ENCODE assay signal across 26 cellular contexts in genomic region chr1:170296642-170297041, GRCh38.
DNase-seq lines count a peak whose midpoint lies in the region; ATAC-seq, FAIRE-seq and TF ChIP-seq lines count a peak whose summit lies in the region.
"Had no signal": no experiment of that assay in that cellular context is flagged by ENCODE, and none has a peak within 500 bp of the region (broad histone marks: within the 10 kb centered on the region; RNA-seq: fewer than 3 reads in every experiment).

No MANE protein-coding gene starts in this region.

- POLR2A ChIA-PET in PC-3 (lab: Charles Lee; ENCODE audit: unreplicated experiment) = interaction anchor here (0.6 kb wide), 1 partner anchor 71 kb away, joined by 3 read pairs; no protein-coding TSS in a partner anchor

- no peaks in the 10 kb centered on the region for H3K9me3 ChIP-seq in PC-3 (ENCODE audit: low read length)
- H3K9me3 ChIP-seq: Caco-2, thoracic aorta had no signal

- no peaks in the 10 kb centered on the region for H3K79me2 ChIP-seq in PC-3 (ENCODE audit: low read length)

- no peaks in the 10 kb centered on the region for H3K9me2 ChIP-seq in PC-3 (replicated peaks; ENCODE audit: low read length)

- H3K4me1 ChIP-seq in PC-3 (ENCODE audit: insufficient read depth, low read length) = no peaks in the 10 kb centered on the region
- H3K4me1 ChIP-seq: Caco-2 had no signal

- H3F3A ChIP-seq in PC-3 (ENCODE audit: low read length, unreplicated experiment) = no peaks in the 10 kb centered on the region

- H3K36me3 ChIP-seq in PC-3 (ENCODE audit: low read depth, low read length) = no peaks in the 10 kb centered on the region
- H3K36me3 ChIP-seq: thoracic aorta had no signal

- TF ChIP-seq CTCF in PC-3 (conservative IDR thresholded peaks at IDR 0.05; ENCODE audit: low read depth, low read length) (no peak), cardiac fibroblast (IDR thresholded peaks at IDR 0.05; ENCODE audit: low read depth, low read length) (no peak), retinal pigment epithelial cell (conservative IDR thresholded peaks at IDR 0.05; ENCODE audit: low read depth, low read length) (no peak)

- H3K4me3 ChIP-seq in PC-3 (ENCODE audit: low read length) (no peak overlapping the region), cardiac fibroblast (replicated peaks in 1 of 2; ENCODE audit: low read depth in 2 of 2, low read length in 2 of 2) (no peak overlapping the region), retinal pigment epithelial cell (ENCODE audit: low read length) (no peak overlapping the region)
- H3K4me3 ChIP-seq: lung, thoracic aorta had no signal

- ATAC-seq in PC-3 (peak; percentile 96), GM18861 (IDR thresholded peaks at IDR 0.05; ENCODE audit: unreplicated experiment) (no peak)
- ATAC-seq: activated CD4-positive, alpha-beta T cell treated with anti-CD3 and anti-CD28 coated beads for 36 hours; activated T-cell treated with anti-CD3 and anti-CD28 coated beads, Interleukin-2, amount 50 U/mL, for 72 hours; T-cell had no signal

- CTCF ChIA-PET in PC-3 (lab: Charles Lee) = no interaction called here

- FAIRE-seq in H54 (lab: Jason Lieb, UNC) = peak; percentile 87
- FAIRE-seq: kidney had no signal

- H3K27ac ChIP-seq in PC-3 (ENCODE audit: low read length) = no peak overlapping the region
- H3K27ac ChIP-seq: thoracic aorta had no signal

- BruUV-seq in PC-3 (replicated peaks; lab: Mats Ljungman, UMichigan) = no TSS peak

- no peak for TF ChIP-seq POLR2A in H54 (IDR thresholded peaks at IDR 0.05; ENCODE audit: low read depth, low read length)

- no peak overlapping the region for H3K4me2 ChIP-seq in PC-3 (ENCODE audit: low read length)

- no peak for DNase-seq in H54 (ENCODE audit: insufficient read length, low spot score)
- peak; percentile 55 for DNase-seq in PC-3
- DNase-seq in cardiac fibroblast (ENCODE audit: low read depth in 2 of 2) = peak; percentile 35 to 69
- DNase-seq in retinal pigment epithelial cell (ENCODE audit: low read depth) = peak; percentile 27
- DNase-seq in NCI-H1417 treated with DMSO at 0.1 percent for 48 hours (lab: John Stamatoyannopoulos, UW) = no peak
- no peak for DNase-seq in NCI-H2081 treated with DMSO at 0.1 percent for 48 hours (lab: John Stamatoyannopoulos, UW)
- DNase-seq: activated CD4-positive, alpha-beta T cell treated with anti-CD3 and anti-CD28 coated beads for 36 hours; activated naive CD4-positive, alpha-beta T cell treated with anti-CD3 and anti-CD28 coated beads, Interleukin-2, amount 10 ng/mL, durations not matched to agents 7 days and 5 days; activated T-cell treated with anti-CD3 and anti-CD28 coated beads, Interleukin-2, amount 50 U/mL, for 72 hours; AML-193; Caco-2; effector CD8-positive, alpha-beta T cell; GOT3; kidney; MV-4-11; NCI-H187; NCI-H2227 treated with DMSO at 0.1 percent for 48 hours; NCI-H748 treated with DMSO at 0.1 percent for 48 hours; Right ventricle myocardium superior; small intestine; stimulated activated CD4-positive, alpha-beta T cell treated with anti-CD3 and anti-CD28 coated beads, Interleukin-2, amount 100 ng/mL, for 24 hours; stimulated activated naive CD4-positive, alpha-beta T cell; T-cell had no signal

- no peaks in the 10 kb centered on the region for H4K20me1 ChIP-seq in PC-3 (ENCODE audit: low read length)

- intact Hi-C loops in PC-3 (cut with micrococcal nuclease) = no loop called here

- no peak overlapping the region for H2AFZ ChIP-seq in PC-3 (ENCODE audit: low read length)

- no peak overlapping the region for H3K9ac ChIP-seq in PC-3 (ENCODE audit: low read length)

- H3K27me3 ChIP-seq in PC-3 (ENCODE audit: low read length) = peaks cover 9% of the 10 kb centered on the region; the same call in 1 of the 2 replicates

Comparison
In these comparisons a context has a peak if more than half of its experiments do, and no peak if none do; other contexts are left out.
1. DNase-seq: peak in PC-3 (single experiment), cardiac fibroblast (2 of 2) and retinal pigment epithelial cell (single experiment); none in H54 (single experiment), NCI-H1417 treated with DMSO at 0.1 percent for 48 hours (single experiment) and NCI-H2081 treated with DMSO at 0.1 percent for 48 hours (single experiment).